ENCODE assay signal across 9 cellular contexts in genomic region chr18:3305354-3305762, GRCh38. TPM values are rescaled to one million over a fixed set of nuclear protein-coding genes. Genes with fewer than 3 reads are reported as not detected.
A peak's percentile ranks its signal among the peaks of the same experiment; 100 is the strongest.
DNase-seq lines count a peak whose midpoint lies in the region; ATAC-seq, FAIRE-seq and TF ChIP-seq lines count a peak whose summit lies in the region.
"Had no signal": no experiment of that assay in that cellular context is flagged by ENCODE, and none has a peak within 500 bp of the region (broad histone marks: within the 10 kb centered on the region; RNA-seq: fewer than 3 reads in every experiment).

No MANE protein-coding gene starts in this region.

- DNase-seq in BJ (ENCODE audit: low read depth) (peak; percentile 86), fibroblast of villous mesenchyme (ENCODE audit: low read depth) (peak; percentile 99), urothelium cell line (ENCODE audit: low spot score) (peak; percentile 98), D721Med (ENCODE audit: insufficient read length, low spot score) (no peak), colonic mucosa (no peak)
- peak; percentile 24 for DNase-seq in activated CD4-positive, alpha-beta T cell treated with anti-CD3 and anti-CD28 coated beads, Interleukin-2, amount 50 U/mL, for 1 hour

- POLR2A ChIA-PET in BJ (lab: Charles Lee), result no interaction called here

- H3K36me3 ChIP-seq in BJ (ENCODE audit: control insufficient read depth, insufficient read depth, low read length), result no peaks in the 10 kb centered on the region
- no peaks in the 10 kb centered on the region for H3K36me3 ChIP-seq in colonic mucosa

- H3K4me1 ChIP-seq in colonic mucosa, result no peaks in the 10 kb centered on the region

- H3K4me3 ChIP-seq in BJ (ENCODE audit: low read depth, low read length) (no peak overlapping the region), fibroblast of villous mesenchyme (ENCODE audit: low read depth, low read length) (no peak overlapping the region), colonic mucosa (no peak overlapping the region)

- H3K9ac ChIP-seq in colonic mucosa (ENCODE audit: low read depth in 2 of 2, low read length in 2 of 2), result no peak overlapping the region

- no peak overlapping the region for H3K27ac ChIP-seq in colonic mucosa

- intact Hi-C loops in colonic mucosa (cut with DNase I), result no loop called here

- FAIRE-seq in urothelium cell line (lab: Jason Lieb, UNC) (peak; percentile 100), D721Med (lab: Jason Lieb, UNC) (no peak)
- FAIRE-seq: colon had no signal

- no peak for TF ChIP-seq CTCF in BJ (IDR thresholded peaks at IDR 0.05; ENCODE audit: insufficient read depth, low read depth, low read length)
- no peak for TF ChIP-seq CTCF in fibroblast of villous mesenchyme (IDR thresholded peaks at IDR 0.05; ENCODE audit: insufficient read depth, low read depth, low read length)
- no peak for TF ChIP-seq CTCF in D721Med (IDR thresholded peaks at IDR 0.05; ENCODE audit: insufficient read depth, missing control alignments)
- TF ChIP-seq CTCF in colonic mucosa (IDR thresholded peaks at IDR 0.05), result no peak

- H3K27me3 ChIP-seq in BJ (ENCODE audit: control insufficient read depth, insufficient read depth, low read length), result no peaks in the 10 kb centered on the region
- no peaks in the 10 kb centered on the region for H3K27me3 ChIP-seq in colonic mucosa

- H3K9me3 ChIP-seq in colonic mucosa, result no peaks in the 10 kb centered on the region

- ATAC-seq in HG03442 (IDR thresholded peaks at IDR 0.05; ENCODE audit: unreplicated experiment) (peak; percentile 98), HG03457 (IDR thresholded peaks at IDR 0.05; ENCODE audit: unreplicated experiment) (no peak)

- CTCF ChIA-PET in BJ (lab: Yijun Ruan, JAX), result interaction anchor here (1.4 kb wide), 1 partner anchor 289 kb away, joined by 4 read pairs; no protein-coding TSS in a partner anchor

RNA-seq across cellular contexts. Expression of gene MYL12B, which starts 43.4 kb away (rescaled TPM):
- 778 and 1,016 TPM in 2 replicates for polyA plus RNA-seq in BJ (2011; rRNA removed)
- polyA minus RNA-seq in BJ (2011; rRNA and poly(A)+ RNA removed), result 204 and 327 TPM in 2 replicates
- total RNA-seq in fibroblast of villous mesenchyme (330 and 426 TPM in 2 replicates), colonic mucosa (100 to 1,000 TPM; 415 to 575 TPM)

RNA-seq across cellular contexts. Expression of gene MYL12A, which starts 57.8 kb away (rescaled TPM):
- 579 and 1,077 TPM in 2 replicates for polyA plus RNA-seq in BJ (2011; rRNA removed)
- polyA minus RNA-seq in BJ (2011; rRNA and poly(A)+ RNA removed), result 231 and 424 TPM in 2 replicates
- total RNA-seq in fibroblast of villous mesenchyme (861 and 1,222 TPM in 2 replicates), colonic mucosa (100 to 1,000 TPM; 338 to 537 TPM)

Comparison
In these comparisons a context has a peak if more than half of its experiments do, and no peak if none do; other contexts are left out.
1. DNase-seq: peak in BJ (single experiment), activated CD4-positive, alpha-beta T cell treated with anti-CD3 and anti-CD28 coated beads, Interleukin-2, amount 50 U/mL, for 1 hour (single experiment), fibroblast of villous mesenchyme (single experiment) and urothelium cell line (single experiment); none in D721Med (single experiment) and colonic mucosa (single experiment).